In genomic region chr9:78685471-78685870, GRCh38 we compare ENCODE assay signal across 20 cellular contexts.
"Had no signal": no experiment of that assay in that cellular context is flagged by ENCODE, and none has a peak within 500 bp of the region (broad histone marks: within the 10 kb centered on the region; RNA-seq: fewer than 3 reads in every experiment).

No MANE protein-coding gene starts in this region.

- H3K27ac Mint-ChIP-seq: activated naive CD4-positive, alpha-beta T cell treated with anti-CD3 and anti-CD28 coated beads, Interleukin-2, amount 50 U/mL, for 24 hours; natural killer cell; T-cell had no signal

- H3K36me3 ChIP-seq: adrenal gland, gastroesophageal sphincter, spleen, stomach, thoracic aorta had no signal

- H3K79me2 ChIP-seq: hepatocyte had no signal

- H3K4me2 ChIP-seq: hepatocyte, SK-N-SH had no signal

- H3K4me3 Mint-ChIP-seq: activated naive CD4-positive, alpha-beta T cell treated with anti-CD3 and anti-CD28 coated beads, Interleukin-2, amount 50 U/mL, for 24 hours; natural killer cell; T-cell had no signal

- H3K9me3 ChIP-seq: adrenal gland, gastroesophageal sphincter, mucosa of descending colon, psoas muscle, SK-N-SH, spleen, stomach, thoracic aorta had no signal

- H3K9ac ChIP-seq: SK-N-SH had no signal

- H2AFZ ChIP-seq: hepatocyte had no signal

- H3K4me1 ChIP-seq: adrenal gland, gastroesophageal sphincter, psoas muscle, spleen, stomach had no signal

- H3K4me1 Mint-ChIP-seq: activated naive CD4-positive, alpha-beta T cell treated with anti-CD3 and anti-CD28 coated beads, Interleukin-2, amount 50 U/mL, for 24 hours; natural killer cell; T-cell had no signal

- ATAC-seq: gastroesophageal sphincter, left lobe of liver, mucosa of descending colon, natural killer cell, psoas muscle, sciatic nerve, T-cell had no signal

- H3K27ac ChIP-seq: adrenal gland, gastroesophageal sphincter, hepatocyte, psoas muscle, spleen, stomach, thoracic aorta had no signal

- DNase-seq: activated CD4-positive, CD25-positive, alpha-beta regulatory T cell treated with anti-CD3 and anti-CD28 coated beads, Interleukin-2, amount 50 U/mL, for 72 hours; activated T-cell treated with anti-CD3 and anti-CD28 coated beads, Interleukin-2, amount 50 U/mL, for 1 hour; adrenal gland; effector CD8-positive, alpha-beta T cell; islet precursor cell; mucosa of descending colon; natural killer cell; occipital lobe; psoas muscle; SK-N-SH; spleen; stomach; T-cell; T1000 had no signal

- H3K36me3 Mint-ChIP-seq: activated naive CD4-positive, alpha-beta T cell treated with anti-CD3 and anti-CD28 coated beads, Interleukin-2, amount 50 U/mL, for 24 hours; natural killer cell; T-cell had no signal

- H3K27me3 ChIP-seq: adrenal gland, gastroesophageal sphincter, hepatocyte, spleen, stomach had no signal

- H3K4me3 ChIP-seq: adrenal gland, gastroesophageal sphincter, hepatocyte, mucosa of descending colon, psoas muscle, spleen, stomach, thoracic aorta had no signal
